39 cellular contexts compared by ENCODE assay signal in the genomic region with DNA sequence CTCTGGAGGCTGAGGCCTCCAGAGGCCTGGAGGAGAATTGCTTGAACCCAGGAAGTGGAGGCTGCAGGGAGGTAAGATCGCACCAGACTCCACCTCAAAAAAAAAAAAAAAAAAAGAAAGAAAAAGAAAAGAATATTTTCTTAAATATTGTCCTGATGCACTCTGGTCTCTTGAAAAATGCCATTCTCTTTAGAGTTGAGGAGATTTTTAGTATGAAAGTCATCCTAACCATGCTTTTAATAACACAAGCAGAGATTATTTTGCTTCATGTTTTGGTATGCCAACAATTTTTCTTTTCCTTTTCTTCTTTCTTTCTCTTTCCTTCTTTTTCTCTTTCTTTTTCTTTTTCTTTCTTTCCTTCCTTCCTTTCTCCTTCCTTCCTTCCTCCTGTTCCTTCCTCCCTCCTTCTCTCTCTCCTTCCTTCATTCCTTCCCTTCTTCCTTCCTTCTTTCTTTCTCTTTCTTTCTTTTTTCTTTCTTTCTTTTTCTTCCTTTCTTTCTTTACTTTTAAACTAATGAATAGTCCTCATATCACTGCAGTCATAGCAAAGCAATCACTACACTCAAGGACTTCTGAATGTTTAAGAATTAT.
"Had no signal": no experiment of that assay in that cellular context is flagged by ENCODE, and none has a peak within 500 bp of the region (broad histone marks: within the 10 kb centered on the region; RNA-seq: fewer than 3 reads in every experiment).

No MANE protein-coding gene starts in this region.

- H3K4me1 ChIP-seq: adrenal gland, ascending aorta, body of pancreas, breast epithelium had no signal

- H3K9me3 Mint-ChIP-seq: activated naive CD4-positive, alpha-beta T cell treated with anti-CD3 and anti-CD28 coated beads for 36 hours; activated naive CD4-positive, alpha-beta T cell treated with anti-CD3 and anti-CD28 coated beads, Interleukin-2, amount 10 ng/mL, durations not matched to agents 7 days and 5 days; activated naive CD4-positive, alpha-beta T cell treated with anti-CD3 and anti-CD28 coated beads, Interleukin-2, amount 50 U/mL, for 24 hours; activated naive CD8-positive, alpha-beta T cell treated with anti-CD3 and anti-CD28 coated beads for 36 hours; activated naive CD8-positive, alpha-beta T cell treated with anti-CD3 and anti-CD28 coated beads, Interleukin-2, amount 10 ng/mL, durations not matched to agents 7 days and 5 days; activated naive CD8-positive, alpha-beta T cell treated with anti-CD3 and anti-CD28 coated beads, Interleukin-2, amount 50 U/mL, for 24 hours; activated T-cell treated with anti-CD3 and anti-CD28 coated beads, Interleukin-2, amount 50 U/mL, for 24 hours; activated T-cell treated with anti-CD3 and anti-CD28 coated beads, Interleukin-2, amount 50 U/mL, for 4 hours; activated T-cell treated with anti-CD3 and anti-CD28 coated beads, Interleukin-2, amount 50 U/mL, for 72 hours; activated T-helper 1 cell treated with anti-CD3 and anti-CD28 coated beads, Interleukin-12 subunit alpha, Interleukin-12 subunit beta, Interleukin-2, Interleukin-4 antibody, amounts not matched to agents 30 ng/mL and 10 ng/mL and 1 ng/mL, durations not matched to agents 14 hours and 24 hours and 36 hours; activated T-helper 17 cell treated with anti-CD3 and anti-CD28 coated beads, Interleukin-2, amount 50 U/mL, for 72 hours; activated T-helper 2 cell treated with anti-CD3 and anti-CD28 coated beads, Interferon-gamma antibody, Interleukin-2, Interleukin-4, amounts not matched to agents 10 μg/mL and 5 μg/mL and 100 μg/mL, durations not matched to agents 14 hours and 24 hours and 36 hours; central memory CD8-positive, alpha-beta T cell had no signal

- FAIRE-seq: astrocyte, bronchial epithelial cell had no signal

- H3K4me1 Mint-ChIP-seq: activated naive CD4-positive, alpha-beta T cell treated with anti-CD3 and anti-CD28 coated beads, Interleukin-2, amount 10 ng/mL, durations not matched to agents 7 days and 5 days; activated naive CD4-positive, alpha-beta T cell treated with anti-CD3 and anti-CD28 coated beads, Interleukin-2, amount 50 U/mL, for 24 hours; activated naive CD8-positive, alpha-beta T cell treated with anti-CD3 and anti-CD28 coated beads for 36 hours; activated naive CD8-positive, alpha-beta T cell treated with anti-CD3 and anti-CD28 coated beads, Interleukin-2, amount 10 ng/mL, durations not matched to agents 7 days and 5 days; activated naive CD8-positive, alpha-beta T cell treated with anti-CD3 and anti-CD28 coated beads, Interleukin-2, amount 50 U/mL, for 24 hours; activated T-helper 17 cell treated with anti-CD3 and anti-CD28 coated beads, Interleukin-2, amount 50 U/mL, for 72 hours; brain; central memory CD8-positive, alpha-beta T cell had no signal

- H3K36me3 Mint-ChIP-seq: activated naive CD4-positive, alpha-beta T cell treated with anti-CD3 and anti-CD28 coated beads, Interleukin-2, amount 10 ng/mL, durations not matched to agents 7 days and 5 days; activated naive CD4-positive, alpha-beta T cell treated with anti-CD3 and anti-CD28 coated beads, Interleukin-2, amount 50 U/mL, for 24 hours; activated naive CD4-positive, alpha-beta T cell treated with anti-CD3 and anti-CD28 coated beads, Interleukin-2, amount 50 U/mL, for 72 hours; activated naive CD8-positive, alpha-beta T cell; activated naive CD8-positive, alpha-beta T cell treated with anti-CD3 and anti-CD28 coated beads for 36 hours; activated naive CD8-positive, alpha-beta T cell treated with anti-CD3 and anti-CD28 coated beads, Interleukin-2, amount 10 ng/mL, durations not matched to agents 7 days and 5 days; brain had no signal

- H3K9me3 ChIP-seq: adrenal gland, ascending aorta, body of pancreas, breast epithelium had no signal

- ATAC-seq: activated naive CD4-positive, alpha-beta T cell treated with anti-CD3 and anti-CD28 coated beads, Interleukin-2, amount 50 U/mL, for 72 hours; activated naive CD8-positive, alpha-beta T cell treated with anti-CD3 and anti-CD28 coated beads, Interleukin-2, amount 50 U/mL, for 24 hours; activated T-cell treated with anti-CD3 and anti-CD28 coated beads, Interleukin-2, amount 50 U/mL, for 4 hours; activated T-cell treated with anti-CD3 and anti-CD28 coated beads, Interleukin-2, amount 50 U/mL, for 72 hours; activated T-helper 17 cell treated with anti-CD3 and anti-CD28 coated beads, Interleukin-2, amount 50 U/mL, for 72 hours; body of pancreas had no signal

- H3K27me3 ChIP-seq: adrenal gland, ascending aorta, body of pancreas, brain microvascular endothelial cell, breast epithelium, cardiac muscle cell had no signal

- H3K27ac ChIP-seq: adrenal gland, ascending aorta, body of pancreas, brain microvascular endothelial cell, breast epithelium, cardiac muscle cell had no signal

- H3K36me3 ChIP-seq: adrenal gland, ascending aorta, brain microvascular endothelial cell, breast epithelium, cardiac muscle cell had no signal

- H3K27me3 Mint-ChIP-seq: activated naive CD4-positive, alpha-beta T cell treated with anti-CD3 and anti-CD28 coated beads, Interleukin-2, amount 10 ng/mL, durations not matched to agents 7 days and 5 days; activated naive CD8-positive, alpha-beta T cell; activated naive CD8-positive, alpha-beta T cell treated with anti-CD3 and anti-CD28 coated beads for 36 hours; activated naive CD8-positive, alpha-beta T cell treated with anti-CD3 and anti-CD28 coated beads, Interleukin-2, amount 10 ng/mL, durations not matched to agents 7 days and 5 days; activated naive CD8-positive, alpha-beta T cell treated with anti-CD3 and anti-CD28 coated beads, Interleukin-2, amount 50 U/mL, for 24 hours; activated T-cell treated with anti-CD3 and anti-CD28 coated beads, Interleukin-2, amount 50 U/mL, for 24 hours; brain; central memory CD8-positive, alpha-beta T cell had no signal

- H3K4me3 Mint-ChIP-seq: activated naive CD4-positive, alpha-beta T cell treated with anti-CD3 and anti-CD28 coated beads for 36 hours; activated naive CD4-positive, alpha-beta T cell treated with anti-CD3 and anti-CD28 coated beads, Interleukin-2, amount 10 ng/mL, durations not matched to agents 7 days and 5 days; activated naive CD4-positive, alpha-beta T cell treated with anti-CD3 and anti-CD28 coated beads, Interleukin-2, amount 50 U/mL, for 24 hours; activated naive CD8-positive, alpha-beta T cell; activated naive CD8-positive, alpha-beta T cell treated with anti-CD3 and anti-CD28 coated beads for 36 hours; activated naive CD8-positive, alpha-beta T cell treated with anti-CD3 and anti-CD28 coated beads, Interleukin-2, amount 10 ng/mL, durations not matched to agents 7 days and 5 days; activated naive CD8-positive, alpha-beta T cell treated with anti-CD3 and anti-CD28 coated beads, Interleukin-2, amount 50 U/mL, for 24 hours; activated T-cell treated with anti-CD3 and anti-CD28 coated beads, Interleukin-2, amount 50 U/mL, for 24 hours; activated T-cell treated with anti-CD3 and anti-CD28 coated beads, Interleukin-2, amount 50 U/mL, for 4 hours; activated T-cell treated with anti-CD3 and anti-CD28 coated beads, Interleukin-2, amount 50 U/mL, for 72 hours; activated T-helper 1 cell treated with anti-CD3 and anti-CD28 coated beads, Interleukin-12 subunit alpha, Interleukin-12 subunit beta, Interleukin-2, Interleukin-4 antibody, amounts not matched to agents 30 ng/mL and 10 ng/mL and 1 ng/mL, durations not matched to agents 14 hours and 24 hours and 36 hours; activated T-helper 17 cell treated with anti-CD3 and anti-CD28 coated beads, Interleukin-2, amount 50 U/mL, for 72 hours; brain; central memory CD8-positive, alpha-beta T cell had no signal

- DNase-seq: activated effector memory CD4-positive, alpha-beta T cell treated with anti-CD3 and anti-CD28 coated beads, Interleukin-2, amount 50 U/mL, for 16 hours; activated effector memory CD4-positive, alpha-beta T cell treated with Interleukin-2 at 50 U/mL for 16 hours; activated gamma-delta T cell; activated gamma-delta T cell treated with Interleukin-2 at 50 U/mL for 16 hours; activated naive CD4-positive, alpha-beta T cell; activated naive CD4-positive, alpha-beta T cell treated with anti-CD3 and anti-CD28 coated beads for 36 hours; activated naive CD4-positive, alpha-beta T cell treated with anti-CD3 and anti-CD28 coated beads, Interleukin-2, amount 10 ng/mL, durations not matched to agents 7 days and 5 days; activated naive CD4-positive, alpha-beta T cell treated with anti-CD3 and anti-CD28 coated beads, Interleukin-2, amount 50 U/mL, for 16 hours; activated naive CD4-positive, alpha-beta T cell treated with Interleukin-2 at 50 U/mL for 16 hours; activated naive CD8-positive, alpha-beta T cell treated with anti-CD3 and anti-CD28 coated beads for 36 hours; activated naive CD8-positive, alpha-beta T cell treated with anti-CD3 and anti-CD28 coated beads, Interleukin-2, amount 10 ng/mL, durations not matched to agents 7 days and 5 days; activated naive CD8-positive, alpha-beta T cell treated with anti-CD3 and anti-CD28 coated beads, Interleukin-2, amount 50 U/mL, for 24 hours; activated T-cell treated with anti-CD3 and anti-CD28 coated beads, Interleukin-2, amount 50 U/mL, for 1 hour; activated T-cell treated with anti-CD3 and anti-CD28 coated beads, Interleukin-2, amount 50 U/mL, for 24 hours; activated T-cell treated with anti-CD3 and anti-CD28 coated beads, Interleukin-2, amount 50 U/mL, for 4 hours; activated T-cell treated with anti-CD3 and anti-CD28 coated beads, Interleukin-2, amount 50 U/mL, for 48 hours; activated T-cell treated with anti-CD3 and anti-CD28 coated beads, Interleukin-2, amount 50 U/mL, for 72 hours; adrenal gland; amniotic stem cell; amygdala; aorta; body of pancreas; brain microvascular endothelial cell; caudate nucleus; central memory CD4-positive, alpha-beta T cell; cerebellar nuclear complex had no signal

- H3K4me3 ChIP-seq: adrenal gland, ascending aorta, body of pancreas, breast epithelium, cardiac muscle cell had no signal

- H3K27ac Mint-ChIP-seq: activated naive CD4-positive, alpha-beta T cell treated with anti-CD3 and anti-CD28 coated beads for 36 hours; activated naive CD4-positive, alpha-beta T cell treated with anti-CD3 and anti-CD28 coated beads, Interleukin-2, amount 10 ng/mL, durations not matched to agents 7 days and 5 days; activated naive CD4-positive, alpha-beta T cell treated with anti-CD3 and anti-CD28 coated beads, Interleukin-2, amount 50 U/mL, for 24 hours; activated naive CD4-positive, alpha-beta T cell treated with anti-CD3 and anti-CD28 coated beads, Interleukin-2, amount 50 U/mL, for 72 hours; activated naive CD8-positive, alpha-beta T cell; activated naive CD8-positive, alpha-beta T cell treated with anti-CD3 and anti-CD28 coated beads for 36 hours; activated naive CD8-positive, alpha-beta T cell treated with anti-CD3 and anti-CD28 coated beads, Interleukin-2, amount 10 ng/mL, durations not matched to agents 7 days and 5 days; activated naive CD8-positive, alpha-beta T cell treated with anti-CD3 and anti-CD28 coated beads, Interleukin-2, amount 50 U/mL, for 24 hours; activated T-cell treated with anti-CD3 and anti-CD28 coated beads, Interleukin-2, amount 50 U/mL, for 24 hours; activated T-cell treated with anti-CD3 and anti-CD28 coated beads, Interleukin-2, amount 50 U/mL, for 72 hours; activated T-helper 1 cell treated with anti-CD3 and anti-CD28 coated beads, Interleukin-12 subunit alpha, Interleukin-12 subunit beta, Interleukin-2, Interleukin-4 antibody, amounts not matched to agents 30 ng/mL and 10 ng/mL and 1 ng/mL, durations not matched to agents 14 hours and 24 hours and 36 hours; activated T-helper 17 cell treated with anti-CD3 and anti-CD28 coated beads, Interleukin-2, amount 50 U/mL, for 72 hours; activated T-helper 2 cell treated with anti-CD3 and anti-CD28 coated beads, Interferon-gamma antibody, Interleukin-2, Interleukin-4, amounts not matched to agents 10 μg/mL and 5 μg/mL and 100 μg/mL, durations not matched to agents 14 hours and 24 hours and 36 hours; brain had no signal
